In the genomic region with DNA sequence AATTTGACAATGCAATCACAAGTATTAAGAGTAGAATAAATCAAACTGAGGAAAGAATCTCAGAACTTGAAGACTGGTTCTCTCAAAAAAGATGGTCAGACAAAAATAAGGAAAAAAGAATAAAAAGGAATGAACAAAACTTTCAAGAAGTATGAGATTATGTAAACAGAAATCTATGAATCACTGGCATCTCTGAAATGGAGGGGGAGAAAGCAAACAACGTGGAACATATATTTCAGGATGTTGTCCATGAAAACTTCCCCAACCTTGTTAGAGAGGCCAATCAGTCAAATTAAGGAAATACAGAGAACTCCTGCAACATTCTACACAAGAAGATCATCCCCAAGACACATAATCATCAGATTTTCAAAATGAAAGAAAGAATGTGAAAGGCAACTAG, we compare ENCODE assay signal across 22 cellular contexts.
"Had no signal": no experiment of that assay in that cellular context is flagged by ENCODE, and none has a peak within 500 bp of the region (broad histone marks: within the 10 kb centered on the region; RNA-seq: fewer than 3 reads in every experiment).

No MANE protein-coding gene starts in this region.

- H3K27ac ChIP-seq: breast epithelium, parathyroid adenoma, spleen, upper lobe of right lung had no signal

- H3K9me3 ChIP-seq: upper lobe of right lung had no signal

- H3K27me3 Mint-ChIP-seq: activated CD4-positive, alpha-beta memory T cell treated with anti-CD3 and anti-CD28 coated beads for 36 hours; activated CD8-positive, alpha-beta memory T cell treated with anti-CD3 and anti-CD28 coated beads, Interleukin-2, amount 10 ng/mL, durations not matched to agents 7 days and 5 days; activated naive CD8-positive, alpha-beta T cell treated with anti-CD3 and anti-CD28 coated beads for 36 hours; stimulated activated naive B cell treated with anti-CD40 and anti-IgM and Interleukin-4, amounts not matched to agents 10 μg/mL and 1 μg/mL and 100 μg/mL, for 72 hours had no signal

- H3K4me1 ChIP-seq: breast epithelium, parathyroid adenoma, spleen, upper lobe of right lung had no signal

- H3K36me3 ChIP-seq: breast epithelium, spleen, upper lobe of right lung had no signal

- H3K27ac Mint-ChIP-seq: activated CD4-positive, alpha-beta memory T cell treated with anti-CD3 and anti-CD28 coated beads for 36 hours; activated CD8-positive, alpha-beta memory T cell treated with anti-CD3 and anti-CD28 coated beads, Interleukin-2, amount 10 ng/mL, durations not matched to agents 7 days and 5 days; activated naive CD8-positive, alpha-beta T cell treated with anti-CD3 and anti-CD28 coated beads for 36 hours; natural killer cell; stimulated activated naive B cell treated with anti-CD40 and anti-IgM and Interleukin-4, amounts not matched to agents 10 μg/mL and 1 μg/mL and 100 μg/mL, for 72 hours; WTC11 had no signal

- H3K27me3 ChIP-seq: breast epithelium, spleen, upper lobe of right lung had no signal

- ATAC-seq: activated CD8-positive, alpha-beta memory T cell treated with anti-CD3 and anti-CD28 coated beads, Interleukin-2, amount 10 ng/mL, durations not matched to agents 7 days and 5 days; left lobe of liver; natural killer cell; sciatic nerve; stimulated activated naive B cell treated with anti-CD40 and anti-IgM and Interleukin-4, amounts not matched to agents 10 μg/mL and 1 μg/mL and 100 μg/mL, for 72 hours; upper lobe of right lung; WTC11 had no signal

- H3K4me3 Mint-ChIP-seq: activated CD4-positive, alpha-beta memory T cell treated with anti-CD3 and anti-CD28 coated beads for 36 hours; activated CD8-positive, alpha-beta memory T cell treated with anti-CD3 and anti-CD28 coated beads, Interleukin-2, amount 10 ng/mL, durations not matched to agents 7 days and 5 days; activated naive CD8-positive, alpha-beta T cell treated with anti-CD3 and anti-CD28 coated beads for 36 hours; natural killer cell; stimulated activated naive B cell treated with anti-CD40 and anti-IgM and Interleukin-4, amounts not matched to agents 10 μg/mL and 1 μg/mL and 100 μg/mL, for 72 hours; WTC11 had no signal

- FAIRE-seq: kidney had no signal

- H3K4me1 Mint-ChIP-seq: activated CD8-positive, alpha-beta memory T cell treated with anti-CD3 and anti-CD28 coated beads, Interleukin-2, amount 10 ng/mL, durations not matched to agents 7 days and 5 days; activated naive CD8-positive, alpha-beta T cell treated with anti-CD3 and anti-CD28 coated beads for 36 hours; WTC11 had no signal

- DNase-seq: activated CD4-positive, alpha-beta memory T cell treated with anti-CD3 and anti-CD28 coated beads for 36 hours; activated CD4-positive, alpha-beta T cell treated with anti-CD3 and anti-CD28 coated beads for 4 hours; activated CD8-positive, alpha-beta memory T cell treated with anti-CD3 and anti-CD28 coated beads, Interleukin-2, amount 10 ng/mL, durations not matched to agents 7 days and 5 days; activated naive CD4-positive, alpha-beta T cell; activated naive CD8-positive, alpha-beta T cell treated with anti-CD3 and anti-CD28 coated beads for 36 hours; anterior cingulate cortex; dermis blood vessel endothelial cell; effector memory CD4-positive, alpha-beta T cell; foreskin melanocyte; glutamatergic neuron; hypothalamus; kidney; natural killer cell; spleen; stimulated activated naive B cell treated with anti-CD40 and anti-IgM and Interleukin-4, amounts not matched to agents 10 μg/mL and 1 μg/mL and 100 μg/mL, for 72 hours; upper lobe of right lung had no signal

- H2AFZ ChIP-seq: parathyroid adenoma had no signal

- H3K4me3 ChIP-seq: breast epithelium, lung, spleen, upper lobe of right lung had no signal

- H3K9ac ChIP-seq: parathyroid adenoma had no signal
